5 cellular contexts compared by ENCODE assay signal in genomic region chr7:76226878-76227423, GRCh38. TPM values are rescaled to one million over a fixed set of nuclear protein-coding genes. Genes with fewer than 3 reads are reported as not detected.
"Had no signal": no experiment of that assay in that cellular context is flagged by ENCODE, and none has a peak within 500 bp of the region (broad histone marks: within the 10 kb centered on the region; RNA-seq: fewer than 3 reads in every experiment).

No MANE protein-coding gene starts in this region.

RNA-seq across cellular contexts. Expression of gene SRRM3, which starts 25.3 kb away (rescaled TPM):
- total RNA-seq: activated naive CD4-positive, alpha-beta T cell treated with anti-CD3 and anti-CD28 coated beads for 36 hours; activated naive CD4-positive, alpha-beta T cell treated with anti-CD3 and anti-CD28 coated beads, Interleukin-2, amount 50 U/mL, for 72 hours; activated naive CD8-positive, alpha-beta T cell treated with anti-CD3 and anti-CD28 coated beads for 36 hours; activated naive CD8-positive, alpha-beta T cell treated with anti-CD3 and anti-CD28 coated beads, Interleukin-2, amount 10 ng/mL, durations not matched to agents 7 days and 5 days; activated T-helper 1 cell treated with anti-CD3 and anti-CD28 coated beads, Interleukin-12 subunit alpha, Interleukin-12 subunit beta, Interleukin-2, Interleukin-4 antibody, amounts not matched to agents 30 ng/mL and 10 ng/mL and 1 ng/mL, durations not matched to agents 14 hours and 24 hours and 36 hours had no signal
